ENCODE assay signal across 8 cellular contexts in the genomic region with DNA sequence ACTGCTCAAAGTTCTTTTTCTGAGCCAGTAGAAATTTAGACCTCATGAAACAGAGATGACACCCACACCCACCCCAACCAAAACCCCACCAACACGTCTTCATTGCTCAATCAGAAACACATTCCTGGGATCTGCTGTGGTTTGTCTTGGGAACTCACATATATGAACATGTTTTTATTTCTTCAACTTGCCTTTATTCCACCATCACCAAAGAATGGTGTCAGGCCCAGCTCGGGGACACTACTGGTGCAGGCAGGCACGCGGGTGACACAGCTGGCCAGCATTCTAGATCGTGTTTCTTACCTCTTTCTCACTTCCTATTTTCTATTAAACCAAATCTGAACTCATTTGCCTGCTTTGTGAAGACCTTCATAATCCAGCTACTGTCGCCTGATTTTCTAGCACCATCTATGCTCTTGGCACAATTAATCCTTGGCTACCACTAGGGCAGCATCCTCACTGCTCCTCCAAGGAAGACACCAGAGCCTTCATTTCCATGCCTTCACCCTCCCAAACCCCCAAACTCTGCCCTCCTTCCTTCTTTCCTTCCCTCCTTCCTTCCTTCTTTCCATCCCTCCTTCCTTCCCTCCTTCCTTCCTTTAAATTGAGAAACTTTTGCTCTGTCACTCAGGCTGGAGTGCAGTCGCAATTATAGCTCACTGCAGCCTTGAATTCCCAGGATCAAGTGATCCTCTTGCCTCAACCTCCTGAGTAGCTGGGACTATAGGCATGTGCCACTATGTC.
DNase-seq lines count a peak whose midpoint lies in the region; ATAC-seq and TF ChIP-seq lines count a peak whose summit lies in the region.

No MANE protein-coding gene starts in this region.

- H3K23me2 ChIP-seq in H9 (ENCODE audit: insufficient read length, low read depth, low read length, poor library complexity, severe bottlenecking) = no peaks in the 10 kb centered on the region

- no peak overlapping the region for H4K8ac ChIP-seq in H9 (replicated peaks; ENCODE audit: insufficient read length, low read depth, low read length)

- H3K18ac ChIP-seq in H9 (ENCODE audit: insufficient read length, low read depth, low read length) = no peak overlapping the region

- H3K4me3 Mint-ChIP-seq in activated naive CD8-positive, alpha-beta T cell = peak overlapping the region; percentile 75
- H3K4me3 Mint-ChIP-seq in natural killer cell (peak overlapping the region; percentile 77), H9 (no peak overlapping the region)

- no peaks in the 10 kb centered on the region for H3K27me3 Mint-ChIP-seq in activated naive CD8-positive, alpha-beta T cell
- no peaks in the 10 kb centered on the region for H3K27me3 Mint-ChIP-seq in natural killer cell (ENCODE audit: low read depth in 2 of 2)
- no peaks in the 10 kb centered on the region for H3K27me3 Mint-ChIP-seq in H9 (ENCODE audit: low read depth)

- no peaks in the 10 kb centered on the region for H3K79me1 ChIP-seq in H9 (ENCODE audit: insufficient read depth, low read depth, low read length, poor library complexity, severe bottlenecking)

- intact Hi-C loops in natural killer cell (cut with micrococcal nuclease) = loop anchor here (2.0 to 5.0 kb wide), 3 partner anchors 112 to 445 kb away; partner anchors contain the start of genes PHLPP1 and VPS4B

- peaks cover 8% of the 10 kb centered on the region for H3K9me3 Mint-ChIP-seq in activated naive CD8-positive, alpha-beta T cell (ENCODE audit: low read depth)
- H3K9me3 Mint-ChIP-seq in natural killer cell (peaks cover 0 to 2% of the 10 kb centered on the region in 2 donors), H9 (no peaks in the 10 kb centered on the region)

- peaks cover 93% of the 10 kb centered on the region for H3K4me1 Mint-ChIP-seq in activated naive CD8-positive, alpha-beta T cell (ENCODE audit: low read depth)
- peaks cover 60 to 63% of the 10 kb centered on the region in 2 donors for H3K4me1 Mint-ChIP-seq in natural killer cell
- peaks cover 4 to 10% of the 10 kb centered on the region in 2 experiments for H3K4me1 Mint-ChIP-seq in H9

- no peak overlapping the region for H2BK12ac ChIP-seq in H9 (ENCODE audit: insufficient read length, low read depth, low read length)

- H4K5ac ChIP-seq in H9 (ENCODE audit: insufficient read length, low read depth, low read length) = no peak overlapping the region

- no peak overlapping the region for H3K14ac ChIP-seq in H9 (ENCODE audit: insufficient read depth, low read length)

- peak; percentile 27 for ATAC-seq in GM19328 (IDR thresholded peaks at IDR 0.05; ENCODE audit: unreplicated experiment)
- peak; percentile 31 for ATAC-seq in HG03460 (IDR thresholded peaks at IDR 0.05; ENCODE audit: unreplicated experiment)
- ATAC-seq in natural killer cell = peak in 1 of 3 donors; percentile 8
- ATAC-seq in left lobe of liver = no peak

- no peak overlapping the region for H3K56ac ChIP-seq in H9 (ENCODE audit: insufficient read length, low read depth, low read length)

- H3T11ph ChIP-seq in H9 (ENCODE audit: low read length) = no peak overlapping the region

- no peak overlapping the region for H2AFZ ChIP-seq in H9 (ENCODE audit: low read length)

- no peak overlapping the region for H3K23ac ChIP-seq in H9 (ENCODE audit: insufficient read length, low read depth, low read length)

- H3K4me3 ChIP-seq in AG10803 (ENCODE audit: low read length) = no peak overlapping the region

- peak overlapping the region; percentile 100 for H3K27ac Mint-ChIP-seq in activated naive CD8-positive, alpha-beta T cell
- peak overlapping the region; percentile 93 to 96 for H3K27ac Mint-ChIP-seq in natural killer cell
- H3K27ac Mint-ChIP-seq in H9 = no peak overlapping the region

- no peak overlapping the region for H3K4ac ChIP-seq in H9 (ENCODE audit: low read depth, low read length)

- no peak overlapping the region for H2BK120ac ChIP-seq in H9 (ENCODE audit: low read depth, low read length, poor library complexity, severe bottlenecking)

- no peak overlapping the region for H3K27ac ChIP-seq in H9 (ENCODE audit: insufficient read length, low read depth, low read length)

- no peaks in the 10 kb centered on the region for H3K79me2 ChIP-seq in H9 (ENCODE audit: insufficient read depth, low read length)

- no CpG with 5 or more reads among the region's 7 CpGs for WGBS in H9 (ENCODE audit: extremely low coverage, insufficient read length, low lambda C conversion rate)

- H3K36me3 Mint-ChIP-seq in activated naive CD8-positive, alpha-beta T cell = peaks cover 22% of the 10 kb centered on the region
- H3K36me3 Mint-ChIP-seq in natural killer cell (no peaks in the 10 kb centered on the region), H9 (ENCODE audit: insufficient read depth in 1 of 3, low read depth in 3 of 3) (no peaks in the 10 kb centered on the region; a peak in 1 of 7 replicates)

- H3K4me2 ChIP-seq in H9 (ENCODE audit: insufficient read depth, insufficient read length, low read length) = no peak overlapping the region

- no peaks in the 10 kb centered on the region for H3K4me1 ChIP-seq in H9 (ENCODE audit: insufficient read depth, low read length)

- no peak for TF ChIP-seq CTCF in AG10803 (conservative IDR thresholded peaks at IDR 0.05; ENCODE audit: low read length)
- TF ChIP-seq CTCF in natural killer cell (IDR thresholded peaks at IDR 0.05) = no peak
- TF ChIP-seq CTCF in H9 (conservative IDR thresholded peaks at IDR 0.05) = no peak

- H3K9me3 ChIP-seq in H9 (ENCODE audit: control insufficient read depth, low read depth, low read length) = no peaks in the 10 kb centered on the region

- no peak overlapping the region for H2BK20ac ChIP-seq in H9 (ENCODE audit: low read depth, low read length, poor library complexity, severe bottlenecking)

- no peak overlapping the region for H2BK15ac ChIP-seq in H9 (ENCODE audit: low read depth, low read length)

- no peaks in the 10 kb centered on the region for H4K20me1 ChIP-seq in H9 (ENCODE audit: control insufficient read depth, insufficient read depth, insufficient read length)

- no peak overlapping the region for H2AK5ac ChIP-seq in H9 (ENCODE audit: insufficient read length, low read length)

- H4K91ac ChIP-seq in H9 (ENCODE audit: insufficient read length, low read depth, low read length) = no peak overlapping the region

- DNase-seq in AG10803 (ENCODE audit: low read depth) (peak; percentile 76), natural killer cell (peak; percentile 26), left lobe of liver (ENCODE audit: low spot score) (no peak), H9 (no peak), superior temporal gyrus (ENCODE audit: extremely low spot score) (no peak)

- H2BK5ac ChIP-seq in H9 (ENCODE audit: insufficient read length, low read length) = no peak overlapping the region

- no peak overlapping the region for H3K9ac ChIP-seq in H9 (ENCODE audit: extremely low read depth, insufficient read length, low read length)

- no peaks in the 10 kb centered on the region for H3K27me3 ChIP-seq in H9 (ENCODE audit: insufficient read depth, low read length)

Comparison
In these comparisons a context has a peak if more than half of its experiments do, and no peak if none do; other contexts are left out.
1. DNase-seq: peak in AG10803 (single experiment) and natural killer cell (single experiment); none in left lobe of liver (single experiment), H9 (single experiment) and superior temporal gyrus (single experiment).
2. H3K27ac Mint-ChIP-seq: peak in activated naive CD8-positive, alpha-beta T cell (single experiment) and natural killer cell (2 of 2); none in H9 (0 of 3).
3. H3K4me3 Mint-ChIP-seq: peak in activated naive CD8-positive, alpha-beta T cell (single experiment) and natural killer cell (single experiment); none in H9 (0 of 2).